ENCODE assay signal across 1 cellular context in the genomic region with DNA sequence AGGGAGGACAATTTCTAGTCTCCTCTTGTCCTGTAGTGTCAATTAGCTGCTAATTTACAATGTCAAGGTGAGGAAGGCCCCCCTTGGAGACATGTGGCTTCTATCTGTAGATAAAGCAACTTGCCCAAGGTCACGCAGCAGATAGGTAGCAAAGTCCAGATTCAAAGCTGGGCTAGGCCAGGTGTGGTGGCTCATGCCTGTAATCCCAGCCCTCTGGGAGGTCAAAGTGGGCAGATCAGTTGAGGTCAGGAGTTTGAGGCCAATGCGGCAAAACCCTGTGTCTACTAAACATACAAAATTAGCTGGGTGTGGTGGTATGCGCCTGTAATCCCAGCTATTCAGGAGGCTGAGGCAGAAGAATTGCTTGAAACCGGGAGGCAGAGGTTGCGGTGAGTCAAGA.
TF ChIP-seq lines count a peak whose summit lies in the region.

No MANE protein-coding gene starts in this region.

TF ChIP-seq in HepG2, 621 proteins besides CTCF, POLR2A, EP300 and RAD21 (continued from another document and continues in another):
- TF ChIP-seq MED1 (CRISPR knock-in tag; IDR thresholded peaks at IDR 0.05) (peak; percentile 50; the same call in 1 of the 2 replicates), SALL1 (CRISPR knock-in tag; IDR thresholded peaks at IDR 0.05) (peak; percentile 58; the same call in 1 of the 2 replicates), SAP130 (CRISPR knock-in tag; IDR thresholded peaks at IDR 0.05; ENCODE audit: low read depth) (peak; percentile 33; the same call in 1 of the 2 replicates), KLF16 (CRISPR knock-in tag; IDR thresholded peaks at IDR 0.05) (no peak), SNAI1 (CRISPR knock-in tag; IDR thresholded peaks at IDR 0.05; ENCODE audit: borderline replicate concordance) (0 out of 2 replicates have a peak, but pooled peaks have one; percentile 45), ZNF350 (CRISPR knock-in tag; IDR thresholded peaks at IDR 0.05; ENCODE audit: borderline replicate concordance, low read depth) (peak; percentile 61; the same call in 1 of the 2 replicates), ZNF550 (CRISPR knock-in tag; IDR thresholded peaks at IDR 0.05; ENCODE audit: borderline replicate concordance) (no peak), SKI (IDR thresholded peaks at IDR 0.05; ENCODE audit: partially characterized antibody) (peak; percentile 26), ESRRA (CRISPR knock-in tag; IDR thresholded peaks at IDR 0.05; ENCODE audit: low read depth) (peak; percentile 92), ZSCAN21 (CRISPR knock-in tag; IDR thresholded peaks at IDR 0.05; ENCODE audit: borderline replicate concordance) (no peak), HMG20A (CRISPR knock-in tag; IDR thresholded peaks at IDR 0.05; ENCODE audit: borderline replicate concordance) (peak; percentile 32; the same call in 1 of the 2 replicates), HDAC2 (CRISPR knock-in tag; IDR thresholded peaks at IDR 0.05) (0 out of 2 replicates have a peak, but pooled peaks have one; percentile 16), RARA (CRISPR knock-in tag; IDR thresholded peaks at IDR 0.05) (peak; percentile 75), NR2F6 (IDR thresholded peaks at IDR 0.05) (peak; percentile 59), NR2F6 (CRISPR knock-in tag; IDR thresholded peaks at IDR 0.05) (peak; percentile 66), CC2D1A (CRISPR knock-in tag; IDR thresholded peaks at IDR 0.05) (no peak), NCOA1 (CRISPR knock-in tag; IDR thresholded peaks at IDR 0.05) (no peak), SPEN (CRISPR knock-in tag; IDR thresholded peaks at IDR 0.05; ENCODE audit: low read depth) (peak; percentile 30; the same call in 1 of the 2 replicates), TEAD3 (CRISPR knock-in tag; optimal IDR thresholded peaks at IDR 0.05; ENCODE audit: borderline replicate concordance) (peak; percentile 25), NR2C2 (CRISPR knock-in tag; IDR thresholded peaks at IDR 0.05; ENCODE audit: borderline replicate concordance) (peak; percentile 53), NCOA2 (CRISPR knock-in tag; IDR thresholded peaks at IDR 0.05) (0 out of 2 replicates have a peak, but pooled peaks have one; percentile 30), NR2F1 (CRISPR knock-in tag; IDR thresholded peaks at IDR 0.05) (peak in 1 of 2 experiments; percentile 37; a peak in 1 of 4 replicates), ZMYM3 (CRISPR knock-in tag; IDR thresholded peaks at IDR 0.05) (peak; percentile 72), LCORL (IDR thresholded peaks at IDR 0.05) (no peak), LCORL (CRISPR knock-in tag; IDR thresholded peaks at IDR 0.05) (0 out of 2 replicates have a peak, but pooled peaks have one; percentile 42), HDAC1 (CRISPR knock-in tag; IDR thresholded peaks at IDR 0.05) (peak; percentile 33; the same call in 1 of the 2 replicates), CCDC6 (CRISPR knock-in tag; IDR thresholded peaks at IDR 0.05) (no peak), DPF2 (CRISPR knock-in tag; IDR thresholded peaks at IDR 0.05; ENCODE audit: borderline replicate concordance, low read depth) (no peak), HNF4A (CRISPR knock-in tag; IDR thresholded peaks at IDR 0.05) (peak; percentile 89), ZNF331 (CRISPR knock-in tag; IDR thresholded peaks at IDR 0.05) (peak; percentile 25; the same call in 1 of the 2 replicates), PITX1 (CRISPR knock-in tag; IDR thresholded peaks at IDR 0.05) (peak; percentile 78), TBX2 (CRISPR knock-in tag; IDR thresholded peaks at IDR 0.05; ENCODE audit: borderline replicate concordance) (peak; percentile 73), SOX13 (IDR thresholded peaks at IDR 0.05) (no peak), SOX13 (CRISPR knock-in tag; conservative IDR thresholded peaks at IDR 0.05 in 1 of 2, IDR thresholded peaks at IDR 0.05 in 1 of 2) (peak in 1 of 2 experiments; percentile 24; a peak in 1 of 4 replicates), ZFX (CRISPR knock-in tag; IDR thresholded peaks at IDR 0.05; ENCODE audit: low read depth) (peak; percentile 40; the same call in 1 of the 2 replicates), RXRA (CRISPR knock-in tag; IDR thresholded peaks at IDR 0.05) (peak; percentile 66; the same call in 1 of the 2 replicates), GFI1 (CRISPR knock-in tag; IDR thresholded peaks at IDR 0.05; ENCODE audit: borderline replicate concordance) (0 out of 2 replicates have a peak, but pooled peaks have one; percentile 20), ZNF264 (CRISPR knock-in tag; IDR thresholded peaks at IDR 0.05) (peak; percentile 80; the same call in 1 of the 2 replicates)
- TF ChIP-seq, protein P1, sequence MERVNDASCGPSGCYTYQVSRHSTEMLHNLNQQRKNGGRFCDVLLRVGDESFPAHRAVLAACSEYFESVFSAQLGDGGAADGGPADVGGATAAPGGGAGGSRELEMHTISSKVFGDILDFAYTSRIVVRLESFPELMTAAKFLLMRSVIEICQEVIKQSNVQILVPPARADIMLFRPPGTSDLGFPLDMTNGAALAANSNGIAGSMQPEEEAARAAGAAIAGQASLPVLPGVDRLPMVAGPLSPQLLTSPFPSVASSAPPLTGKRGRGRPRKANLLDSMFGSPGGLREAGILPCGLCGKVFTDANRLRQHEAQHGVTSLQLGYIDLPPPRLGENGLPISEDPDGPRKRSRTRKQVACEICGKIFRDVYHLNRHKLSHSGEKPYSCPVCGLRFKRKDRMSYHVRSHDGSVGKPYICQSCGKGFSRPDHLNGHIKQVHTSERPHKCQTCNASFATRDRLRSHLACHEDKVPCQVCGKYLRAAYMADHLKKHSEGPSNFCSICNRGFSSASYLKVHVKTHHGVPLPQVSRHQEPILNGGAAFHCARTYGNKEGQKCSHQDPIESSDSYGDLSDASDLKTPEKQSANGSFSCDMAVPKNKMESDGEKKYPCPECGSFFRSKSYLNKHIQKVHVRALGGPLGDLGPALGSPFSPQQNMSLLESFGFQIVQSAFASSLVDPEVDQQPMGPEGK (CRISPR knock-in tag; IDR thresholded peaks at IDR 0.05), result 0 out of 2 replicates have a peak, but pooled peaks have one; percentile 24
- TF ChIP-seq, protein P2, sequence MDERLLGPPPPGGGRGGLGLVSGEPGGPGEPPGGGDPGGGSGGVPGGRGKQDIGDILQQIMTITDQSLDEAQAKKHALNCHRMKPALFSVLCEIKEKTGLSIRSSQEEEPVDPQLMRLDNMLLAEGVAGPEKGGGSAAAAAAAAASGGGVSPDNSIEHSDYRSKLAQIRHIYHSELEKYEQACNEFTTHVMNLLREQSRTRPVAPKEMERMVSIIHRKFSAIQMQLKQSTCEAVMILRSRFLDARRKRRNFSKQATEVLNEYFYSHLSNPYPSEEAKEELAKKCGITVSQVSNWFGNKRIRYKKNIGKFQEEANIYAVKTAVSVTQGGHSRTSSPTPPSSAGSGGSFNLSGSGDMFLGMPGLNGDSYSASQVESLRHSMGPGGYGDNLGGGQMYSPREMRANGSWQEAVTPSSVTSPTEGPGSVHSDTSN (CRISPR knock-in tag; IDR thresholded peaks at IDR 0.05), result no peak
- TF ChIP-seq, protein P3, sequence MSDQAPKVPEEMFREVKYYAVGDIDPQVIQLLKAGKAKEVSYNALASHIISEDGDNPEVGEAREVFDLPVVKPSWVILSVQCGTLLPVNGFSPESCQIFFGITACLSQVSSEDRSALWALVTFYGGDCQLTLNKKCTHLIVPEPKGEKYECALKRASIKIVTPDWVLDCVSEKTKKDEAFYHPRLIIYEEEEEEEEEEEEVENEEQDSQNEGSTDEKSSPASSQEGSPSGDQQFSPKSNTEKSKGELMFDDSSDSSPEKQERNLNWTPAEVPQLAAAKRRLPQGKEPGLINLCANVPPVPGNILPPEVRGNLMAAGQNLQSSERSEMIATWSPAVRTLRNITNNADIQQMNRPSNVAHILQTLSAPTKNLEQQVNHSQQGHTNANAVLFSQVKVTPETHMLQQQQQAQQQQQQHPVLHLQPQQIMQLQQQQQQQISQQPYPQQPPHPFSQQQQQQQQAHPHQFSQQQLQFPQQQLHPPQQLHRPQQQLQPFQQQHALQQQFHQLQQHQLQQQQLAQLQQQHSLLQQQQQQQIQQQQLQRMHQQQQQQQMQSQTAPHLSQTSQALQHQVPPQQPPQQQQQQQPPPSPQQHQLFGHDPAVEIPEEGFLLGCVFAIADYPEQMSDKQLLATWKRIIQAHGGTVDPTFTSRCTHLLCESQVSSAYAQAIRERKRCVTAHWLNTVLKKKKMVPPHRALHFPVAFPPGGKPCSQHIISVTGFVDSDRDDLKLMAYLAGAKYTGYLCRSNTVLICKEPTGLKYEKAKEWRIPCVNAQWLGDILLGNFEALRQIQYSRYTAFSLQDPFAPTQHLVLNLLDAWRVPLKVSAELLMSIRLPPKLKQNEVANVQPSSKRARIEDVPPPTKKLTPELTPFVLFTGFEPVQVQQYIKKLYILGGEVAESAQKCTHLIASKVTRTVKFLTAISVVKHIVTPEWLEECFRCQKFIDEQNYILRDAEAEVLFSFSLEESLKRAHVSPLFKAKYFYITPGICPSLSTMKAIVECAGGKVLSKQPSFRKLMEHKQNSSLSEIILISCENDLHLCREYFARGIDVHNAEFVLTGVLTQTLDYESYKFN (CRISPR knock-in tag; conservative IDR thresholded peaks at IDR 0.05), result peak; percentile 74
- TF ChIP-seq, protein P4, sequence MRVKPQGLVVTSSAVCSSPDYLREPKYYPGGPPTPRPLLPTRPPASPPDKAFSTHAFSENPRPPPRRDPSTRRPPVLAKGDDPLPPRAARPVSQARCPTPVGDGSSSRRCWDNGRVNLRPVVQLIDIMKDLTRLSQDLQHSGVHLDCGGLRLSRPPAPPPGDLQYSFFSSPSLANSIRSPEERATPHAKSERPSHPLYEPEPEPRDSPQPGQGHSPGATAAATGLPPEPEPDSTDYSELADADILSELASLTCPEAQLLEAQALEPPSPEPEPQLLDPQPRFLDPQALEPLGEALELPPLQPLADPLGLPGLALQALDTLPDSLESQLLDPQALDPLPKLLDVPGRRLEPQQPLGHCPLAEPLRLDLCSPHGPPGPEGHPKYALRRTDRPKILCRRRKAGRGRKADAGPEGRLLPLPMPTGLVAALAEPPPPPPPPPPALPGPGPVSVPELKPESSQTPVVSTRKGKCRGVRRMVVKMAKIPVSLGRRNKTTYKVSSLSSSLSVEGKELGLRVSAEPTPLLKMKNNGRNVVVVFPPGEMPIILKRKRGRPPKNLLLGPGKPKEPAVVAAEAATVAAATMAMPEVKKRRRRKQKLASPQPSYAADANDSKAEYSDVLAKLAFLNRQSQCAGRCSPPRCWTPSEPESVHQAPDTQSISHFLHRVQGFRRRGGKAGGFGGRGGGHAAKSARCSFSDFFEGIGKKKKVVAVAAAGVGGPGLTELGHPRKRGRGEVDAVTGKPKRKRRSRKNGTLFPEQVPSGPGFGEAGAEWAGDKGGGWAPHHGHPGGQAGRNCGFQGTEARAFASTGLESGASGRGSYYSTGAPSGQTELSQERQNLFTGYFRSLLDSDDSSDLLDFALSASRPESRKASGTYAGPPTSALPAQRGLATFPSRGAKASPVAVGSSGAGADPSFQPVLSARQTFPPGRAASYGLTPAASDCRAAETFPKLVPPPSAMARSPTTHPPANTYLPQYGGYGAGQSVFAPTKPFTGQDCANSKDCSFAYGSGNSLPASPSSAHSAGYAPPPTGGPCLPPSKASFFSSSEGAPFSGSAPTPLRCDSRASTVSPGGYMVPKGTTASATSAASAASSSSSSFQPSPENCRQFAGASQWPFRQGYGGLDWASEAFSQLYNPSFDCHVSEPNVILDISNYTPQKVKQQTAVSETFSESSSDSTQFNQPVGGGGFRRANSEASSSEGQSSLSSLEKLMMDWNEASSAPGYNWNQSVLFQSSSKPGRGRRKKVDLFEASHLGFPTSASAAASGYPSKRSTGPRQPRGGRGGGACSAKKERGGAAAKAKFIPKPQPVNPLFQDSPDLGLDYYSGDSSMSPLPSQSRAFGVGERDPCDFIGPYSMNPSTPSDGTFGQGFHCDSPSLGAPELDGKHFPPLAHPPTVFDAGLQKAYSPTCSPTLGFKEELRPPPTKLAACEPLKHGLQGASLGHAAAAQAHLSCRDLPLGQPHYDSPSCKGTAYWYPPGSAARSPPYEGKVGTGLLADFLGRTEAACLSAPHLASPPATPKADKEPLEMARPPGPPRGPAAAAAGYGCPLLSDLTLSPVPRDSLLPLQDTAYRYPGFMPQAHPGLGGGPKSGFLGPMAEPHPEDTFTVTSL (CRISPR knock-in tag; IDR thresholded peaks at IDR 0.05; ENCODE audit: borderline replicate concordance), result peak; percentile 49; the same call in 1 of the 2 replicates
- TF ChIP-seq, protein P5, sequence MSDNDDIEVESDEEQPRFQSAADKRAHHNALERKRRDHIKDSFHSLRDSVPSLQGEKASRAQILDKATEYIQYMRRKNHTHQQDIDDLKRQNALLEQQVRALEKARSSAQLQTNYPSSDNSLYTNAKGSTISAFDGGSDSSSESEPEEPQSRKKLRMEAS (IDR thresholded peaks at IDR 0.05), result peak; percentile 29
- TF ChIP-seq, protein P6, sequence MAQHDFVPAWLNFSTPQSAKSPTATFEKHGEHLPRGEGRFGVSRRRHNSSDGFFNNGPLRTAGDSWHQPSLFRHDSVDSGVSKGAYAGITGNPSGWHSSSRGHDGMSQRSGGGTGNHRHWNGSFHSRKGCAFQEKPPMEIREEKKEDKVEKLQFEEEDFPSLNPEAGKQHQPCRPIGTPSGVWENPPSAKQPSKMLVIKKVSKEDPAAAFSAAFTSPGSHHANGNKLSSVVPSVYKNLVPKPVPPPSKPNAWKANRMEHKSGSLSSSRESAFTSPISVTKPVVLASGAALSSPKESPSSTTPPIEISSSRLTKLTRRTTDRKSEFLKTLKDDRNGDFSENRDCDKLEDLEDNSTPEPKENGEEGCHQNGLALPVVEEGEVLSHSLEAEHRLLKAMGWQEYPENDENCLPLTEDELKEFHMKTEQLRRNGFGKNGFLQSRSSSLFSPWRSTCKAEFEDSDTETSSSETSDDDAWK (CRISPR knock-in tag; IDR thresholded peaks at IDR 0.05), result no peak
- TF ChIP-seq, protein P7, sequence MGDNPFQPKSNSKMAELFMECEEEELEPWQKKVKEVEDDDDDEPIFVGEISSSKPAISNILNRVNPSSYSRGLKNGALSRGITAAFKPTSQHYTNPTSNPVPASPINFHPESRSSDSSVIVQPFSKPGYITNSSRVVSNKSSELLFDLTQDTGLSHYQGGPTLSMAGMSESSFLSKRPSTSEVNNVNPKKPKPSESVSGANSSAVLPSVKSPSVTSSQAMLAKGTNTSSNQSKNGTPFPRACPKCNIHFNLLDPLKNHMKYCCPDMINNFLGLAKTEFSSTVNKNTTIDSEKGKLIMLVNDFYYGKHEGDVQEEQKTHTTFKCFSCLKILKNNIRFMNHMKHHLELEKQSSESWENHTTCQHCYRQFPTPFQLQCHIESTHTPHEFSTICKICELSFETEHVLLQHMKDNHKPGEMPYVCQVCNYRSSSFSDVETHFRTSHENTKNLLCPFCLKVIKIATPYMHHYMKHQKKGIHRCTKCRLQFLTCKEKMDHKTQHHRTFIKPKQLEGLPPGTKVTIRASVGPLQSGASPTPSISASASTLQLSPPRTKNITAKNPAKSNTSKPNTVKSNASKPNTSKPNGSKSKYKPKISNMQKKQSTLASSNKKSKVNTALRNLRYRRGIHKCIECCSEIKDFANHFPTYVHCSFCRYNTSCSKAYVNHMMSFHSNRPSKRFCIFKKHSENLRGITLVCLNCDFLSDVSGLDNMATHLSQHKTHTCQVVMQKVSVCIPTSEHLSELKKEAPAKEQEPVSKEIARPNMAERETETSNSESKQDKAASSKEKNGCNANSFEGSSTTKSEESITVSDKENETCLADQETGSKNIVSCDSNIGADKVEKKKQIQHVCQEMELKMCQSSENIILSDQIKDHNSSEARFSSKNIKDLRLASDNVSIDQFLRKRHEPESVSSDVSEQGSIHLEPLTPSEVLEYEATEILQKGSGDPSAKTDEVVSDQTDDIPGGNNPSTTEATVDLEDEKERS (CRISPR knock-in tag; IDR thresholded peaks at IDR 0.05), result 0 out of 2 replicates have a peak, but pooled peaks have one; percentile 32
